ENCODE assay signal across 18 cellular contexts in the genomic region with DNA sequence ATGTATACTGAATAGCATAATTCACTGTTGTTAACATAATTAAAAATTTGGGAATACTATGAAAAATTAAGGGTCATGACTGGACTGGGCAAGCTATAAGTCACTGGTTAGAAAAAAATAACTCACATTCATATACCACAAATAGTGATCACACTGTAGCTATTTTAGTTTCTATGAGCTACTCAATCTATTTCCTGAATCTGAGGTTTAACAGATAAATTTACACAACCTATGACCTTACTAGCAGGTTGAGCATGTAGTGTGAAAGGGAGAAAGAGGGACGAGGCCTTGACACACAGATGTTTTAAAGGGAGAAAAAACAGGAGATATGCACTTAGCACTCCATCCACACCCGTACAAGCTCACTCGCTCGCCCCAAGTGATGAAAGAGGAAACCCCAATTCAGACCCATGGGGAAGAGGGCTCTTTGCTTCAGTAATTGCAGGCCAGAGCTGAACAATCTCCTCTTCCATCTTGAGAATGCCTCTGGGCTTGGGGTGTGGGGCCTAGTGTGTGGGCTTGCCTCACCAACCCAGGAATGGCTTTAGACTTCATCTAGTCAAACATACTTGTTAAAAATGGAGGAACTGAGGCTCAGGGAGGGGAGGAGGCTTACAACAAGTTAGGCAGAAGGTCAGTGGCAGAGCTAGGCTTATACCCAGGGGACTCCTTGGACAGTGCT. TPM values are rescaled to one million over a fixed set of nuclear protein-coding genes. Genes with fewer than 3 reads are reported as not detected.
DNase-seq lines count a peak whose midpoint lies in the region; ATAC-seq and TF ChIP-seq lines count a peak whose summit lies in the region.
"Had no signal": no experiment of that assay in that cellular context is flagged by ENCODE, and none has a peak within 500 bp of the region (broad histone marks: within the 10 kb centered on the region; RNA-seq: fewer than 3 reads in every experiment).

No MANE protein-coding gene starts in this region.

- H3K27me3 ChIP-seq in heart right ventricle (no peaks in the 10 kb centered on the region), lower lobe of right lung (ENCODE audit: low read depth) (no peaks in the 10 kb centered on the region), uterus (no peaks in the 10 kb centered on the region)
- H3K27me3 ChIP-seq: brain microvascular endothelial cell had no signal

- TF ChIP-seq CTCF in heart right ventricle (IDR thresholded peaks at IDR 0.05) (no peak), lower lobe of right lung (IDR thresholded peaks at IDR 0.05) (no peak), uterus (IDR thresholded peaks at IDR 0.05) (no peak)

- intact Hi-C loops in heart right ventricle (cut with DNase I) (loop anchor here in 2 of 10 donors (5.0 kb wide), 1 partner anchor 38 kb away; no protein-coding TSS in a partner anchor), left ventricle myocardium superior (cut with micrococcal nuclease) (no loop called here), lower lobe of right lung (cut with DNase I) (no loop called here), uterus (cut with DNase I; ENCODE audit: low total_unique reads) (no loop called here)

- H3K36me3 ChIP-seq in heart right ventricle (peaks cover 0 to 6% (median 0%) of the 10 kb centered on the region in 9 donors), lower lobe of right lung (no peaks in the 10 kb centered on the region), uterus (no peaks in the 10 kb centered on the region)
- H3K36me3 ChIP-seq: brain microvascular endothelial cell, thoracic aorta had no signal

- no peak overlapping the region for H3K4me3 ChIP-seq in heart right ventricle
- no peak overlapping the region for H3K4me3 ChIP-seq in lower lobe of right lung
- no peak overlapping the region for H3K4me3 ChIP-seq in uterus
- H3K4me3 ChIP-seq: A549, thoracic aorta had no signal

- no peak for DNase-seq in heart right ventricle
- no peak for DNase-seq in left ventricle myocardium superior
- DNase-seq in NOMO-1 (lab: John Stamatoyannopoulos, UW; ENCODE audit: unreplicated experiment in 2 of 2), result peak; percentile 66 to 69
- DNase-seq in lower lobe of right lung, result no peak
- DNase-seq in uterus, result no peak
- DNase-seq in activated CD8-positive, alpha-beta memory T cell treated with anti-CD3 and anti-CD28 coated beads for 24 hours, result no peak
- DNase-seq in NCI-H1048 (lab: John Stamatoyannopoulos, UW), result no peak
- DNase-seq: activated T-cell treated with anti-CD3 and anti-CD28 coated beads for 4 hours; brain microvascular endothelial cell; EL; NCI-H187; PC-3; stimulated activated CD4-positive, alpha-beta T cell treated with anti-CD3 and anti-CD28 coated beads, Interleukin-2, amount 100 ng/mL, for 48 hours had no signal

- H3K4me1 ChIP-seq in heart right ventricle, result peaks cover 10 to 100% (median 81%) of the 10 kb centered on the region in 9 donors
- peaks cover 99% of the 10 kb centered on the region for H3K4me1 ChIP-seq in lower lobe of right lung
- peaks cover 27 to 28% of the 10 kb centered on the region in 2 donors for H3K4me1 ChIP-seq in uterus
- H3K4me1 ChIP-seq: A549, parathyroid adenoma had no signal

- 86 to 91% methylated on average over 4 of the region's 4 CpGs for WGBS in heart right ventricle, 2 donors

- H3K9me3 ChIP-seq in heart right ventricle (no peaks in the 10 kb centered on the region), lower lobe of right lung (no peaks in the 10 kb centered on the region), uterus (no peaks in the 10 kb centered on the region)
- H3K9me3 ChIP-seq: A549, thoracic aorta had no signal

- TF ChIP-seq POLR2A in uterus (IDR thresholded peaks at IDR 0.05), result no peak

- ATAC-seq in heart right ventricle (no peak), left ventricle myocardium superior (no peak), lower lobe of right lung (no peak), GM18861 (IDR thresholded peaks at IDR 0.05; ENCODE audit: unreplicated experiment) (no peak)
- ATAC-seq: A549, esophagus mucosa, PC-3 had no signal

- H3K27ac ChIP-seq in heart right ventricle (peak overlapping the region in 7 of 10 donors; percentile 21 to 87 (median 54)), lower lobe of right lung (peak overlapping the region; percentile 34), uterus (peak overlapping the region; percentile 78 to 81)
- H3K27ac ChIP-seq: A549, brain microvascular endothelial cell, parathyroid adenoma, thoracic aorta had no signal

RNA-seq across cellular contexts. Expression of a gene that starts 10.7 kb away (rescaled TPM):
- total RNA-seq in heart right ventricle, result 10 to 100 TPM in 1 of 10 donors, 1 to 10 TPM in 9; 1.5 to 10.6 (median 3.6) TPM
- 1 to 10 TPM; 1.2 to 1.3 TPM for polyA plus RNA-seq in heart right ventricle
- total RNA-seq in left ventricle myocardium superior, result 4.6 TPM
- 29.4 TPM for total RNA-seq in lower lobe of right lung
- 10 to 100 TPM in 1 of 4 donors, 1 to 10 TPM in 3; 4.4 to 29.6 (median 8.1) TPM for total RNA-seq in uterus

Comparison
In these comparisons a context has a peak if more than half of its experiments do, and no peak if none do; other contexts are left out.
1. DNase-seq: peak in NOMO-1 (2 of 2); none in heart right ventricle (0 of 2), left ventricle myocardium superior (single experiment), lower lobe of right lung (single experiment), uterus (0 of 2), activated CD8-positive, alpha-beta memory T cell treated with anti-CD3 and anti-CD28 coated beads for 24 hours (single experiment) and NCI-H1048 (single experiment).
2. Peak in every context shown above with its lines, with median percentiles within 50 percentile points of each other: H3K27ac ChIP-seq.